In genomic region chr6:33788694-33789549, GRCh38 we compare ENCODE assay signal across 8 cellular contexts. TPM values are rescaled to one million over a fixed set of nuclear protein-coding genes. Genes with fewer than 3 reads are reported as not detected.
DNase-seq lines count a peak whose midpoint lies in the region; ATAC-seq and TF ChIP-seq lines count a peak whose summit lies in the region.

TSS of gene LEMD2 (minus strand) at chr6:33789130. CDS start at chr6:33789116, 14 bp downstream.

- BruUV-seq in Panc1 (replicated peaks; lab: Mats Ljungman, UMichigan): no TSS peak

- H3K36me3 Mint-ChIP-seq in activated T-cell treated with anti-CD3 and anti-CD28 coated beads, Interleukin-2, amount 50 U/mL, for 4 hours (ENCODE audit: insufficient read depth): peaks cover 16% of the 10 kb centered on the region

- intact Hi-C loops in Panc1 (cut with micrococcal nuclease; ENCODE audit: unreplicated experiment): no loop called here

- H3K27me3 ChIP-seq in Panc1 (ENCODE audit: control insufficient read depth, insufficient read depth, low read length) (no peaks in the 10 kb centered on the region), muscle layer of duodenum (ENCODE audit: low read depth, low read length) (no peaks in the 10 kb centered on the region)

- no peaks in the 10 kb centered on the region for H3K9me3 ChIP-seq in Panc1 (ENCODE audit: control insufficient read depth, insufficient read depth, low read depth, low read length)
- H3K9me3 ChIP-seq in muscle layer of duodenum (ENCODE audit: control insufficient read depth in 1 of 2, low read length in 2 of 2): no peaks in the 10 kb centered on the region

- in situ Hi-C loops in KBM-7 (cut with MboI; ENCODE audit: low pct_unique_long_range_greater_than_20kb, low sequenced_read_pairs): no loop called here
- in situ Hi-C loops in Panc1 (cut with HindIII; ENCODE audit: low pct_unique_long_range_greater_than_20kb, low sequenced_read_pairs): no loop called here

- no peaks in the 10 kb centered on the region for H3K9me3 Mint-ChIP-seq in activated T-cell treated with anti-CD3 and anti-CD28 coated beads, Interleukin-2, amount 50 U/mL, for 4 hours

- peak within 1 kb of the TSS; percentile 98 for H3K4me3 Mint-ChIP-seq in activated T-cell treated with anti-CD3 and anti-CD28 coated beads, Interleukin-2, amount 50 U/mL, for 4 hours

- POLR2A ChIA-PET in Panc1 (lab: Charles Lee): interaction anchor here (0.6 kb wide), 1 partner anchor 366 kb away, joined by 4 read pairs; no protein-coding TSS in a partner anchor

- CTCF ChIA-PET in Panc1 (lab: Charles Lee): no interaction called here

- H3K4me3 ChIP-seq in Panc1 (ENCODE audit: low read depth in 2 of 2, low read length in 2 of 2): peak within 1 kb of the TSS; percentile 81 to 84
- H3K4me3 ChIP-seq in muscle layer of duodenum (ENCODE audit: low read depth in 1 of 2, low read length in 2 of 2): peak within 1 kb of the TSS; percentile 75 to 78

- ATAC-seq in GM21717 (IDR thresholded peaks at IDR 0.05; ENCODE audit: unreplicated experiment) (peak; percentile 75), Panc1 (peak; percentile 96), esophagus mucosa (peak; percentile 92)
- ATAC-seq in activated T-cell treated with anti-CD3 and anti-CD28 coated beads, Interleukin-2, amount 50 U/mL, for 4 hours: peak; percentile 87 to 90

- H3K27me3 Mint-ChIP-seq in activated T-cell treated with anti-CD3 and anti-CD28 coated beads, Interleukin-2, amount 50 U/mL, for 4 hours (ENCODE audit: low read depth): no peaks in the 10 kb centered on the region

- H3K4me1 Mint-ChIP-seq in activated T-cell treated with anti-CD3 and anti-CD28 coated beads, Interleukin-2, amount 50 U/mL, for 4 hours (ENCODE audit: low read depth): peaks cover 47% of the 10 kb centered on the region

- DNase-seq in DMS153 treated with DMSO at 0.1 percent for 48 hours (lab: John Stamatoyannopoulos, UW; ENCODE audit: unreplicated experiment) (peak; percentile 75), KBM-7 (peak; percentile 91), Panc1 (ENCODE audit: low read depth, low spot score) (peak; percentile 74)
- peak; percentile 89 for DNase-seq in activated T-cell treated with anti-CD3 and anti-CD28 coated beads, Interleukin-2, amount 50 U/mL, for 4 hours
- peak; percentile 89 for DNase-seq in stimulated activated CD8-positive, alpha-beta memory T cell treated with anti-CD3 and anti-CD28 coated beads, Interleukin-7, amount 100 ng/mL, for 24 hours (ENCODE audit: low read depth)

- peaks cover 41% of the 10 kb centered on the region for H3K4me1 ChIP-seq in Panc1 (ENCODE audit: control insufficient read depth, insufficient read depth, low read length)
- peaks cover 22 to 36% of the 10 kb centered on the region in 2 donors for H3K4me1 ChIP-seq in muscle layer of duodenum (ENCODE audit: control insufficient read depth in 1 of 2, insufficient read depth in 2 of 2, low read length in 2 of 2)

- H3K27ac ChIP-seq in Panc1 (ENCODE audit: low read length): peak within 1 kb of the TSS; percentile 96
- peak within 1 kb of the TSS; percentile 95 for H3K27ac ChIP-seq in muscle layer of duodenum (ENCODE audit: low read length)

- peaks cover 14% of the 10 kb centered on the region for H3K36me3 ChIP-seq in Panc1 (ENCODE audit: control insufficient read depth, insufficient read depth, low read length)
- peaks cover 10 to 16% of the 10 kb centered on the region in 2 donors for H3K36me3 ChIP-seq in muscle layer of duodenum (ENCODE audit: control insufficient read depth in 1 of 2, insufficient read depth in 2 of 2, low read length in 2 of 2)

- no peak for TF ChIP-seq CTCF in Panc1 (IDR thresholded peaks at IDR 0.05)

RNA-seq across cellular contexts. Expression of gene LEMD2, which starts in this region (rescaled TPM):
- 89.8 TPM for total RNA-seq in Panc1 (2021; ENCODE audit: unreplicated experiment)
- polyA plus RNA-seq in Panc1 (2012; ENCODE audit: insufficient read length): 75.3 TPM
- total RNA-seq in activated T-cell treated with anti-CD3 and anti-CD28 coated beads, Interleukin-2, amount 50 U/mL, for 4 hours: 10 to 100 TPM; 44.4 to 51.8 (median 49.5) TPM
- total RNA-seq in esophagus mucosa: 36.4 TPM

Comparison
In these comparisons a context has a peak if more than half of its experiments do, and no peak if none do; other contexts are left out.
1. Peak in every context shown above with its lines: DNase-seq, ATAC-seq, H3K4me3 ChIP-seq and H3K27ac ChIP-seq.